8 cellular contexts compared by ENCODE assay signal in genomic region chr9:69035438-69036316, GRCh38. TPM values are rescaled to one million over a fixed set of nuclear protein-coding genes. Genes with fewer than 3 reads are reported as not detected.
A peak's percentile ranks its signal among the peaks of the same experiment; 100 is the strongest.
DNase-seq lines count a peak whose midpoint lies in the region; ATAC-seq and TF ChIP-seq lines count a peak whose summit lies in the region.

FXN (plus strand) TSS chr9:69035752; CDS start chr9:69035783, 31 bp downstream.

- peak; percentile 58 for TF ChIP-seq POLR2A in ovary (IDR thresholded peaks at IDR 0.05)

- H3K27ac ChIP-seq in GM23248 (peak within 1 kb of the TSS; percentile 46), ovary (peak within 1 kb of the TSS; percentile 68 to 82), tibial artery (peak within 1 kb of the TSS; percentile 70 to 73)

- ATAC-seq in SK-N-SH treated with all-trans-retinoic acid at 6 μM for 48 hours, result peak; percentile 98

- H3K4me1 ChIP-seq in GM23248 (ENCODE audit: insufficient read depth) (no peaks in the 10 kb centered on the region; the same call in 1 of the 2 replicates), ovary (ENCODE audit: insufficient read depth) (peaks cover 2% of the 10 kb centered on the region), tibial artery (peaks cover 0 to 11% (median 5%) of the 10 kb centered on the region in 4 donors)

- peak within 1 kb of the TSS; percentile 93 for H3K4me2 ChIP-seq in GM23248 (ENCODE audit: unreplicated experiment)

- H3K36me3 ChIP-seq in GM23248 (ENCODE audit: low read depth) (no peaks in the 10 kb centered on the region), ovary (no peaks in the 10 kb centered on the region), tibial artery (no peaks in the 10 kb centered on the region)

- H3K4me3 Mint-ChIP-seq in activated naive CD4-positive, alpha-beta T cell treated with anti-CD3 and anti-CD28 coated beads, Interleukin-2, amount 50 U/mL, for 24 hours, result peak within 1 kb of the TSS; percentile 97

- H3K27ac Mint-ChIP-seq in activated naive CD4-positive, alpha-beta T cell treated with anti-CD3 and anti-CD28 coated beads, Interleukin-2, amount 50 U/mL, for 24 hours, result peak within 1 kb of the TSS; percentile 84

- H3K9me3 Mint-ChIP-seq in activated naive CD4-positive, alpha-beta T cell treated with anti-CD3 and anti-CD28 coated beads, Interleukin-2, amount 50 U/mL, for 24 hours, result no peaks in the 10 kb centered on the region

- H3K27me3 ChIP-seq in GM23248 (replicated peaks; ENCODE audit: insufficient read depth), result no peaks in the 10 kb centered on the region
- H3K27me3 ChIP-seq in ovary, result no peaks in the 10 kb centered on the region
- H3K27me3 ChIP-seq in tibial artery, result no peaks in the 10 kb centered on the region

- TF ChIP-seq CTCF in ovary (IDR thresholded peaks at IDR 0.05) (peak; percentile 91 to 97 (median 96)), tibial artery (IDR thresholded peaks at IDR 0.05) (peak; percentile 92 to 99)

- peak within 1 kb of the TSS; percentile 98 for H2AFZ ChIP-seq in GM23248

- DNase-seq in G401 (ENCODE audit: low spot score), result peak; percentile 74
- DNase-seq in GM23248, result peak; percentile 89
- DNase-seq in Kasumi-1 (lab: John Stamatoyannopoulos, UW), result peak; percentile 57 to 67
- DNase-seq in glomerular visceral epithelial cell (ENCODE audit: extremely low spot score), result peak; percentile 83
- DNase-seq in ovary, result peak; percentile 77 to 90 (median 84)
- peak; percentile 80 to 89 for DNase-seq in tibial artery

- peak within 1 kb of the TSS; percentile 80 for H3K4me3 ChIP-seq in GM23248
- peak within 1 kb of the TSS; percentile 58 for H3K4me3 ChIP-seq in ovary
- peak within 1 kb of the TSS; percentile 59 to 90 for H3K4me3 ChIP-seq in tibial artery

- H3F3A ChIP-seq in GM23248 (ENCODE audit: insufficient read depth), result no peaks in the 10 kb centered on the region

- H3K27me3 Mint-ChIP-seq in activated naive CD4-positive, alpha-beta T cell treated with anti-CD3 and anti-CD28 coated beads, Interleukin-2, amount 50 U/mL, for 24 hours, result no peaks in the 10 kb centered on the region

- no peak for TF ChIP-seq EP300 in ovary (IDR thresholded peaks at IDR 0.05)

- intact Hi-C loops in ovary (cut with DNase I) (loop anchor here in 1 of 4 donors (5.0 kb wide), 1 partner anchor 152 kb away; no protein-coding TSS in a partner anchor), tibial artery (cut with DNase I; ENCODE audit: low total_unique reads) (loop anchor here (5.0 kb wide), 1 partner anchor 157 kb away; no protein-coding TSS in a partner anchor)

- in situ Hi-C loops in G401 (cut with HindIII; ENCODE audit: low sequenced_read_pairs) (no loop called here), GM23248 (cut with MboI) (no loop called here)

- no peaks in the 10 kb centered on the region for H4K20me1 ChIP-seq in GM23248 (ENCODE audit: insufficient read depth)

- no peaks in the 10 kb centered on the region for H3K36me3 Mint-ChIP-seq in activated naive CD4-positive, alpha-beta T cell treated with anti-CD3 and anti-CD28 coated beads, Interleukin-2, amount 50 U/mL, for 24 hours

- peaks cover 29% of the 10 kb centered on the region for H3K79me2 ChIP-seq in GM23248 (ENCODE audit: insufficient read depth)

- H3K9ac ChIP-seq in GM23248, result peak within 1 kb of the TSS; percentile 82

- 1 to 2% methylated on average over 52 to 64 of the region's 75 CpGs for WGBS in GM23248 (ENCODE audit: low coverage in 1 of 2, low lambda C conversion rate in 2 of 2, missing lambda C conversion rate in 2 of 2), 2 experiments
- 1% methylated on average over 48 to 75 of the region's 75 CpGs for WGBS in ovary, 3 donors

- H3K4me1 Mint-ChIP-seq in activated naive CD4-positive, alpha-beta T cell treated with anti-CD3 and anti-CD28 coated beads, Interleukin-2, amount 50 U/mL, for 24 hours, result peaks cover 39% of the 10 kb centered on the region

- H3K9me3 ChIP-seq in GM23248 (ENCODE audit: low read depth) (no peaks in the 10 kb centered on the region), ovary (no peaks in the 10 kb centered on the region), tibial artery (no peaks in the 10 kb centered on the region)

- no peaks in the 10 kb centered on the region for H3K9me2 ChIP-seq in GM23248 (ENCODE audit: insufficient read depth)

TF ChIP-seq in SK-N-SH treated with all-trans-retinoic acid at 6 μM for 48 hours, 23 proteins besides CTCF, POLR2A, EP300 and RAD21 (continues in another document):
- TF ChIP-seq RARB (CRISPR knock-in tag; IDR thresholded peaks at IDR 0.05) (0 out of 2 replicates have a peak, but pooled peaks have one; percentile 47), ARNTL (CRISPR knock-in tag; IDR thresholded peaks at IDR 0.05; ENCODE audit: borderline replicate concordance, low read depth) (no peak), GLIS3 (CRISPR knock-in tag; IDR thresholded peaks at IDR 0.05) (0 out of 2 replicates have a peak, but pooled peaks have one; percentile 22), TOX (CRISPR knock-in tag; IDR thresholded peaks at IDR 0.05; ENCODE audit: borderline replicate concordance) (no peak), CSDC2 (CRISPR knock-in tag; IDR thresholded peaks at IDR 0.05) (peak; percentile 33; the same call in 1 of the 2 replicates), ZNF8 (CRISPR knock-in tag; IDR thresholded peaks at IDR 0.05) (no peak), ESRRG (CRISPR knock-in tag; IDR thresholded peaks at IDR 0.05) (no peak), POU6F1 (CRISPR knock-in tag; IDR thresholded peaks at IDR 0.05; ENCODE audit: borderline replicate concordance, low read depth) (no peak; the same call in 1 of the 2 replicates), SNAI2 (CRISPR knock-in tag; IDR thresholded peaks at IDR 0.05) (no peak), ZNF565 (CRISPR knock-in tag; conservative IDR thresholded peaks at IDR 0.05; ENCODE audit: low read depth) (no peak), PATZ1 (CRISPR knock-in tag; IDR thresholded peaks at IDR 0.05; ENCODE audit: borderline replicate concordance) (0 out of 2 replicates have a peak, but pooled peaks have one; percentile 64), CSRNP3 (CRISPR knock-in tag; IDR thresholded peaks at IDR 0.05) (0 out of 2 replicates have a peak, but pooled peaks have one; percentile 78), BACH2 (CRISPR knock-in tag; IDR thresholded peaks at IDR 0.05; ENCODE audit: borderline replicate concordance) (no peak), ZNF70 (CRISPR knock-in tag; IDR thresholded peaks at IDR 0.05) (no peak), ZFP30 (CRISPR knock-in tag; IDR thresholded peaks at IDR 0.05) (no peak)

RNA-seq across cellular contexts. Expression of gene FXN, which starts in this region (rescaled TPM):
- 8.7 and 29.9 TPM in 2 replicates for total RNA-seq in G401 (2014; rRNA removed; shearing (Covaris generic))
- total RNA-seq in GM23248 (2014; rRNA removed; shearing (Covaris generic)), result 1.0 and 5.6 TPM in 2 replicates
- polyA plus RNA-seq in GM23248 (2016; fragmentation: Nextera tagmentation; extraction: Ambion mirVana) (22.0 and 23.6 TPM in 2 replicates), ovary (10 to 100 TPM; 17.0 to 27.7 TPM)
- total RNA-seq in ovary, result 10 to 100 TPM in 6 of 7 donors, 1 to 10 TPM in 1; 4.5 to 29.2 (median 21.9) TPM

Comparison
In these comparisons a context has a peak if more than half of its experiments do, and no peak if none do; other contexts are left out.
1. Peak in every context shown above with its lines: DNase-seq, ATAC-seq, H3K4me3 ChIP-seq and H3K27ac ChIP-seq.